8 cellular contexts compared by ENCODE assay signal in the genomic region with DNA sequence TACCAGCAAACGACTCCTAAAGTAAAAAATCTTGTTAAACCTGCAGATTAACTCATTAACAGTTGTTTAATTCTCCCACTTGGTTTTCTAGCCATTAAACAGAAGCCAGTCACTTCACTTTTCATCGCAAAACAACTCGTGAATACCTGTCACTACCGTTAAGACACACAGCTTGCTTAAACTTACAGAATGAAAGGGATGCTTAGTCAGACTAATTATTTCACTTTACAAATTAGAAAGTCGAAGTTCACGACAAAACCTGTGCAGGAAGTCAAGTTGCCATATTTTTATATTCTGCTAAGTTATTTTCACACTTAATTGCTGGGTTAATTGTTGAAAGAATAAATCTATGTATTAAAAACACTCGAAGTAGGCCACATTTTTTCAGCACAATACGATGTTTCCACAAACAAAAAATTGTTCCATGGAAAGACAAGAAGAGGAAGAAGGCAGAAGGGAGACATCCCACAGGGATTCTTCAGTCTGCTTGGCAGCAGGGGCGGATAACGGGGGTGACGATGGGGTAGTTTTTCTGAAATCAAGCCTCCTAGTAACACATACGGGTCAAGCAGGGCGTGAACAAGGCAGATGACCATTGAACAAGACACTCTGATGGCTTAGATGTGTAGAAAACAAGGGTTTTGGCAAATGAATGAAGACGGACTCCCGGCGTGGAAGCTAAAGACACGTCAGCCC. TPM values are rescaled to one million over a fixed set of nuclear protein-coding genes. Genes with fewer than 3 reads are reported as not detected.
DNase-seq lines count a peak whose midpoint lies in the region; ATAC-seq and TF ChIP-seq lines count a peak whose summit lies in the region.

No MANE protein-coding gene starts in this region.

- peak overlapping the region; percentile 78 for H2AFZ ChIP-seq in KMS-11 (ENCODE audit: low read depth)

- H3K4me3 Mint-ChIP-seq in activated naive CD8-positive, alpha-beta T cell treated with anti-CD3 and anti-CD28 coated beads, Interleukin-2, amount 10 ng/mL, durations not matched to agents 7 days and 5 days, result peak overlapping the region; percentile 92

- no peak for ATAC-seq in activated naive CD8-positive, alpha-beta T cell treated with anti-CD3 and anti-CD28 coated beads, Interleukin-2, amount 10 ng/mL, durations not matched to agents 7 days and 5 days (ENCODE audit: low read depth)
- ATAC-seq in HG02981 (IDR thresholded peaks at IDR 0.05; ENCODE audit: unreplicated experiment), result no peak

- no peaks in the 10 kb centered on the region for H3K27me3 Mint-ChIP-seq in activated naive CD8-positive, alpha-beta T cell treated with anti-CD3 and anti-CD28 coated beads, Interleukin-2, amount 10 ng/mL, durations not matched to agents 7 days and 5 days

- H3K9me3 Mint-ChIP-seq in activated naive CD8-positive, alpha-beta T cell treated with anti-CD3 and anti-CD28 coated beads, Interleukin-2, amount 10 ng/mL, durations not matched to agents 7 days and 5 days, result no peaks in the 10 kb centered on the region

- TF ChIP-seq CTCF in KMS-11 (conservative IDR thresholded peaks at IDR 0.05; ENCODE audit: low read depth, low read length), result no peak
- TF ChIP-seq CTCF in spleen (IDR thresholded peaks at IDR 0.05 in 8 of 11, conservative IDR thresholded peaks at IDR 0.05 in 3 of 11), result no peak

- no peak for TF ChIP-seq POLR2A in spleen (IDR thresholded peaks at IDR 0.05)

- peaks cover 58% of the 10 kb centered on the region for H3K79me2 ChIP-seq in KMS-11 (ENCODE audit: insufficient read depth, low read depth)

- H3K4me3 ChIP-seq in KMS-11 (IDR thresholded peaks at IDR 0.05; ENCODE audit: insufficient read depth, low read depth, low read length), result peak overlapping the region; percentile 86
- H3K4me3 ChIP-seq in iPS-18a (ENCODE audit: low read length), result peak overlapping the region; percentile 80
- H3K4me3 ChIP-seq in spleen, result peak overlapping the region; percentile 80 to 100 (median 96)

- no peaks in the 10 kb centered on the region for H4K20me1 ChIP-seq in KMS-11 (ENCODE audit: insufficient read depth)

- H3K27ac Mint-ChIP-seq in activated naive CD8-positive, alpha-beta T cell treated with anti-CD3 and anti-CD28 coated beads, Interleukin-2, amount 10 ng/mL, durations not matched to agents 7 days and 5 days, result peak overlapping the region; percentile 89

- POLR2A ChIA-PET in activated naive CD8-positive, alpha-beta T cell treated with anti-CD3 and anti-CD28 coated beads, Interleukin-2, amount 10 ng/mL, durations not matched to agents 7 days and 5 days (lab: Charles Lee), result interaction anchor here (0.6 to 4.7 kb wide), 3 partner anchors 12 to 304 kb away, joined by 3 to 19 read pairs (median 3); a partner anchor contains a TSS

- H3K9ac ChIP-seq in KMS-11 (peak overlapping the region; percentile 95), iPS-18a (ENCODE audit: low read length) (peak overlapping the region; percentile 80)

- WGBS in spleen, 5 donors, result 1 to 5% (median 3%) methylated on average over 17 of the region's 17 CpGs

- H3K27me3 ChIP-seq in KMS-11 (ENCODE audit: insufficient read depth, low read depth) (no peaks in the 10 kb centered on the region), iPS-18a (ENCODE audit: control insufficient read depth, insufficient read depth, low read length) (no peaks in the 10 kb centered on the region), spleen (replicated peaks in 1 of 7) (no peaks in the 10 kb centered on the region)

- H3K4me1 ChIP-seq in KMS-11 (ENCODE audit: low read depth, poor library complexity, severe bottlenecking) (peaks cover 24% of the 10 kb centered on the region), iPS-18a (ENCODE audit: control insufficient read depth, low read depth, low read length) (peaks cover 10% of the 10 kb centered on the region), spleen (peaks cover 12 to 69% (median 49%) of the 10 kb centered on the region in 6 donors)

- H3K36me3 ChIP-seq in KMS-11 (ENCODE audit: insufficient read depth) (peaks cover 13% of the 10 kb centered on the region; the same call in 1 of the 2 replicates), iPS-18a (ENCODE audit: control insufficient read depth, low read depth, low read length) (peaks cover 24% of the 10 kb centered on the region), spleen (peaks cover 0 to 35% (median 25%) of the 10 kb centered on the region in 6 donors)

- H3K4me1 Mint-ChIP-seq in activated naive CD8-positive, alpha-beta T cell treated with anti-CD3 and anti-CD28 coated beads, Interleukin-2, amount 10 ng/mL, durations not matched to agents 7 days and 5 days, result peaks cover 28% of the 10 kb centered on the region

- DNase-seq in DMS79 treated with DMSO at 0.1 percent for 48 hours (lab: John Stamatoyannopoulos, UW) (peak; percentile 2), DMS79 (lab: John Stamatoyannopoulos, UW) (no peak), spleen (no peak), occipital lobe (lab: John Stamatoyannopoulos, UW) (no peak)
- no peak for DNase-seq in activated naive CD8-positive, alpha-beta T cell treated with anti-CD3 and anti-CD28 coated beads, Interleukin-2, amount 10 ng/mL, durations not matched to agents 7 days and 5 days

- peak overlapping the region; percentile 97 for H3K4me2 ChIP-seq in KMS-11

- no peaks in the 10 kb centered on the region for H3K9me3 ChIP-seq in iPS-18a (ENCODE audit: control insufficient read depth, low read depth, low read length)
- H3K9me3 ChIP-seq in spleen, result no peaks in the 10 kb centered on the region

- H3K27ac ChIP-seq in KMS-11, result peak overlapping the region; percentile 74
- H3K27ac ChIP-seq in iPS-18a (ENCODE audit: low read length), result peak overlapping the region; percentile 8
- H3K27ac ChIP-seq in spleen, result peak overlapping the region; percentile 88 to 96 (median 94)

- H3K36me3 Mint-ChIP-seq in activated naive CD8-positive, alpha-beta T cell treated with anti-CD3 and anti-CD28 coated beads, Interleukin-2, amount 10 ng/mL, durations not matched to agents 7 days and 5 days, result peaks cover 31% of the 10 kb centered on the region

- intact Hi-C loops in spleen (cut with DNase I; ENCODE audit: low total_unique reads), result loop anchor here (10.0 kb wide), 1 partner anchor 83 kb away; no protein-coding TSS in a partner anchor

RNA-seq across cellular contexts. Expression of a gene that starts 0.9 kb away (rescaled TPM):
- 100 to 1,000 TPM; 112 to 123 TPM for total RNA-seq in activated naive CD8-positive, alpha-beta T cell treated with anti-CD3 and anti-CD28 coated beads, Interleukin-2, amount 10 ng/mL, durations not matched to agents 7 days and 5 days
- total RNA-seq in spleen, result 100 to 1,000 TPM in 4 of 7 donors, 10 to 100 TPM in 3; 70.7 to 132 (median 114) TPM
- 10 to 100 TPM; 15.8 to 21.8 (median 20.9) TPM for polyA plus RNA-seq in spleen
- total RNA-seq in occipital lobe, result 50.1 TPM

Comparison
In these comparisons a context has a peak if more than half of its experiments do, and no peak if none do; other contexts are left out.
1. H3K27ac ChIP-seq: peak in every context shown above with its lines; median percentile 94 in spleen; 74 in KMS-11; 8 in iPS-18a.